ENCODE assay signal across 15 cellular contexts in the genomic region with DNA sequence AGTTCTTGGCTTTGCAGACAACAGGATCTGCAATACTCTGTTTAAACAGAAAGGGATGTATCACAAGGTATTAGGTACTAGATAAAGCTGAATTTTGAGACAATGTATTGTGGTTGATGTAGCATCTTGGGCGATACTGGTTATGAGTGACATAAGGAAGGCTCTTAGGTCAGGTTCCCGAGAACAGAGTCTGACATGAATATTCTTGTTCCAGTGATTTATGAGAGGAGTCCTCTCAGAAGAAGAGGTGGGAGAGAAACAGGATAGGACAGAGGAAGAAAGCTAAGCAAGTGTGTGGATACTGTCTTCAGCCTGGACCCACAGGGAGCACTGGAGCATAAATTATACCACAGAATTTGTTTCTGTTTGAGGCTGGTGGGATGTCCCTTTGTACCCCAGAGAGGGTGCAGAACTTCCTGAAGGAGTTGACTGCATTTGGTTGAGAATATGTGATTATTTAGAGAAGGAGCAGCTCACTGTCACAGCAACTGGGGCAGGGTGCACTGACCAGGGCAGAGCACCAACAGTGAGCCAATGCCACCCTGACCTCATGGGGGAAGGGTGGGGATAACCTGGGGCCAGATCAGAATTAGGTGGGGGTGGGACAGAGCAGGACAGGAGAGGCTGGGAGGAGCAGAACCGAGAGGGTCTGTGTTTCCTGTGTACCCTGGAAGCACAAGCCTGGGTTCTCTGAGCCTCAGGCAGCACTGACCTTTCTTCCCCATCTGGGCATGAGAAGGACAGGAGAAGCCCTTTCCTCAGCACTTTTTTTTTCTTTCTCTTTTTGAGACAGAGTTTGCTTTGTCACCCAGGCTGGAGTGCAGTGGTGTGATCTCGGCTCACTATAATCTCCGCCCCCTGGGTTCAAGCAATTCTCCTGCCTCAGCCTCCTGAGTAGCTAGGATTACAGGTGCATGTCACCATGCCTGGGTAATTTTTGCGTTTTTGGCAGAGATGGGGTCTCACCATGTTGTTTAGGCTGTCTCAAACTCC. TPM values are rescaled to one million over a fixed set of nuclear protein-coding genes. Genes with fewer than 3 reads are reported as not detected.
DNase-seq lines count a peak whose midpoint lies in the region; ATAC-seq, FAIRE-seq and TF ChIP-seq lines count a peak whose summit lies in the region.
"Had no signal": no experiment of that assay in that cellular context is flagged by ENCODE, and none has a peak within 500 bp of the region (broad histone marks: within the 10 kb centered on the region; RNA-seq: fewer than 3 reads in every experiment).

No MANE protein-coding gene starts in this region.

- H3F3A ChIP-seq in Loucy (ENCODE audit: low read depth): 0 out of 2 replicates have a peak, but pooled peaks cover 3% of the 10 kb centered on the region

- peak overlapping the region; percentile 51 for H3K9ac ChIP-seq in Loucy (ENCODE audit: low read depth, low read length, poor library complexity, severe bottlenecking)

- H3K27me3 ChIP-seq in Loucy (ENCODE audit: insufficient read depth, low read length, poor library complexity, severe bottlenecking): no peaks in the 10 kb centered on the region
- H3K27me3 ChIP-seq in aorta (ENCODE audit: control insufficient read depth in 1 of 2, insufficient read depth in 2 of 2, low read length in 1 of 2): no peaks in the 10 kb centered on the region

- no peaks in the 10 kb centered on the region for H3K36me3 Mint-ChIP-seq in natural killer cell treated with Interleukin-12 subunit alpha and Interleukin-12 subunit beta and Interleukin-15 and Interleukin-18, amount 100 ng/mL, for 72 hours
- H3K36me3 Mint-ChIP-seq in natural killer cell: no peaks in the 10 kb centered on the region

- peaks cover 23 to 56% of the 10 kb centered on the region in 2 donors for H3K27me3 Mint-ChIP-seq in natural killer cell treated with Interleukin-12 subunit alpha and Interleukin-12 subunit beta and Interleukin-15 and Interleukin-18, amount 100 ng/mL, for 72 hours
- peaks cover 9 to 21% of the 10 kb centered on the region in 2 donors for H3K27me3 Mint-ChIP-seq in natural killer cell (ENCODE audit: low read depth in 2 of 2)

- TF ChIP-seq CTCF in natural killer cell (IDR thresholded peaks at IDR 0.05) (no peak), Loucy (conservative IDR thresholded peaks at IDR 0.05; ENCODE audit: low read length) (no peak)

- H3K4me3 ChIP-seq in Loucy (ENCODE audit: low read length, poor library complexity, severe bottlenecking) (peak overlapping the region; percentile 4), aorta (ENCODE audit: low read length in 2 of 2) (no peak overlapping the region)
- H3K4me3 ChIP-seq: skin epidermis had no signal

- no peak for DNase-seq in natural killer cell treated with Interleukin-12 subunit alpha and Interleukin-12 subunit beta and Interleukin-15 and Interleukin-18, amount 100 ng/mL, for 72 hours (ENCODE audit: low spot score)
- no peak for DNase-seq in natural killer cell
- peak; percentile 74 for DNase-seq in left lobe of liver (ENCODE audit: low spot score)
- no peak for DNase-seq in aorta
- DNase-seq in posterior vena cava (ENCODE audit: low spot score): no peak
- DNase-seq in HTR-8/SVneo (ENCODE audit: insufficient read length, low spot score): no peak
- DNase-seq: effector memory CD8-positive, alpha-beta T cell; NCI-H2171; stimulated activated naive CD8-positive, alpha-beta T cell treated with anti-CD3 and anti-CD28 coated beads, Interleukin-15, amount 100 ng/mL, for 72 hours; WERI-Rb-1 had no signal

- peak overlapping the region; percentile 55 for H3K4me2 ChIP-seq in Loucy (ENCODE audit: low read depth, low read length, poor library complexity, severe bottlenecking)

- no peaks in the 10 kb centered on the region for H3K4me1 Mint-ChIP-seq in natural killer cell treated with Interleukin-12 subunit alpha and Interleukin-12 subunit beta and Interleukin-15 and Interleukin-18, amount 100 ng/mL, for 72 hours (ENCODE audit: low read depth in 2 of 2)
- H3K4me1 Mint-ChIP-seq in natural killer cell: peaks cover 0 to 4% of the 10 kb centered on the region in 2 donors

- intact Hi-C loops in natural killer cell (cut with micrococcal nuclease) (no loop called here), aorta (cut with DNase I) (no loop called here), posterior vena cava (cut with DNase I) (no loop called here)

- no peak overlapping the region for H3K4me3 Mint-ChIP-seq in natural killer cell treated with Interleukin-12 subunit alpha and Interleukin-12 subunit beta and Interleukin-15 and Interleukin-18, amount 100 ng/mL, for 72 hours
- no peak overlapping the region for H3K4me3 Mint-ChIP-seq in natural killer cell
- H3K4me3 Mint-ChIP-seq: effector memory CD8-positive, alpha-beta T cell; stimulated activated naive CD8-positive, alpha-beta T cell treated with anti-CD3 and anti-CD28 coated beads, Interleukin-15, amount 100 ng/mL, for 72 hours had no signal

- no peaks in the 10 kb centered on the region for H3K9me2 ChIP-seq in Loucy (replicated peaks; ENCODE audit: low read depth, low read length)

- H3K27ac ChIP-seq in aorta (ENCODE audit: low read depth in 1 of 2, low read length in 2 of 2): no peak overlapping the region
- H3K27ac ChIP-seq: skin epidermis, WERI-Rb-1 had no signal

- H3K27ac Mint-ChIP-seq in natural killer cell treated with Interleukin-12 subunit alpha and Interleukin-12 subunit beta and Interleukin-15 and Interleukin-18, amount 100 ng/mL, for 72 hours: peak overlapping the region in 1 of 2 donors; percentile 2
- H3K27ac Mint-ChIP-seq in natural killer cell: no peak overlapping the region
- H3K27ac Mint-ChIP-seq: effector memory CD8-positive, alpha-beta T cell; stimulated activated naive CD8-positive, alpha-beta T cell treated with anti-CD3 and anti-CD28 coated beads, Interleukin-15, amount 100 ng/mL, for 72 hours had no signal

- no peak for FAIRE-seq in HTR-8/SVneo (lab: Jason Lieb, UNC)
- FAIRE-seq: bronchial epithelial cell had no signal

- no peaks in the 10 kb centered on the region for H4K20me1 ChIP-seq in Loucy (ENCODE audit: insufficient read depth, low read length, poor library complexity, severe bottlenecking)

- WGBS in aorta, 2 donors: 74 to 81% methylated on average over 6 of the region's 6 CpGs

- peaks cover 17% of the 10 kb centered on the region for H3K4me1 ChIP-seq in Loucy (ENCODE audit: insufficient read depth, low read length, poor library complexity, severe bottlenecking)
- H3K4me1 ChIP-seq in aorta (ENCODE audit: control insufficient read depth in 1 of 2, insufficient read depth in 2 of 2, low read length in 2 of 2): no peaks in the 10 kb centered on the region

- H3K9me3 ChIP-seq in Loucy (ENCODE audit: insufficient read depth, low read depth, low read length) (no peaks in the 10 kb centered on the region), aorta (ENCODE audit: control insufficient read depth, low read length) (no peaks in the 10 kb centered on the region)

- H3K9me3 Mint-ChIP-seq in natural killer cell treated with Interleukin-12 subunit alpha and Interleukin-12 subunit beta and Interleukin-15 and Interleukin-18, amount 100 ng/mL, for 72 hours: no peaks in the 10 kb centered on the region
- no peaks in the 10 kb centered on the region for H3K9me3 Mint-ChIP-seq in natural killer cell
- H3K9me3 Mint-ChIP-seq: effector memory CD8-positive, alpha-beta T cell; stimulated activated naive CD8-positive, alpha-beta T cell treated with anti-CD3 and anti-CD28 coated beads, Interleukin-15, amount 100 ng/mL, for 72 hours had no signal

- H3K36me3 ChIP-seq in Loucy (ENCODE audit: insufficient read depth, low read length): no peaks in the 10 kb centered on the region
- no peaks in the 10 kb centered on the region for H3K36me3 ChIP-seq in aorta (ENCODE audit: control insufficient read depth in 1 of 2, insufficient read depth in 2 of 2, low read length in 1 of 2)
- H3K36me3 ChIP-seq: WERI-Rb-1 had no signal

- no peaks in the 10 kb centered on the region for H3K79me2 ChIP-seq in Loucy (ENCODE audit: insufficient read depth, low read length)

- H2AFZ ChIP-seq in Loucy (ENCODE audit: low read length): peak overlapping the region; percentile 85

- peak; percentile 48 to 52 for ATAC-seq in natural killer cell treated with Interleukin-12 subunit alpha and Interleukin-12 subunit beta and Interleukin-15 and Interleukin-18, amount 100 ng/mL, for 72 hours
- ATAC-seq in natural killer cell (no peak), left lobe of liver (peak; percentile 94), aorta (ENCODE audit: low FRiP score) (peak; percentile 33), SK-N-SH treated with all-trans-retinoic acid at 6 μM for 48 hours (no peak)
- ATAC-seq: effector memory CD8-positive, alpha-beta T cell; stimulated activated naive CD8-positive, alpha-beta T cell treated with anti-CD3 and anti-CD28 coated beads, Interleukin-15, amount 100 ng/mL, for 72 hours had no signal

TF ChIP-seq in SK-N-SH treated with all-trans-retinoic acid at 6 μM for 48 hours, 23 proteins besides CTCF, POLR2A, EP300 and RAD21:
- TF ChIP-seq ISL1 (CRISPR knock-in tag; IDR thresholded peaks at IDR 0.05): no peak
- TF ChIP-seq TOX (CRISPR knock-in tag; IDR thresholded peaks at IDR 0.05; ENCODE audit: borderline replicate concordance): no peak

RNA-seq across cellular contexts. Expression of gene SLC6A9, which starts 36.3 kb away (rescaled TPM):
- 1 to 10 TPM; 3.5 to 4.5 TPM for total RNA-seq in natural killer cell treated with Interleukin-12 subunit alpha and Interleukin-12 subunit beta and Interleukin-15 and Interleukin-18, amount 100 ng/mL, for 72 hours
- total RNA-seq in natural killer cell (under 1 TPM in 2 of 3 donors, not detected in 1; 0.29 to 0.55 TPM), left lobe of liver (0.65 TPM), aorta (10 to 100 TPM in 1 of 2 donors, 1 to 10 TPM in 1; 5.5 to 18.9 TPM), posterior vena cava (10 to 100 TPM in 1 of 2 donors, 1 to 10 TPM in 1; 7.8 to 12.2 TPM)
- 1 to 10 TPM; 1.3 to 7.5 TPM for polyA plus RNA-seq in aorta

RNA-seq across cellular contexts. Expression of gene KLF17, which starts 51.1 kb away (rescaled TPM):
- not detected for total RNA-seq in natural killer cell treated with Interleukin-12 subunit alpha and Interleukin-12 subunit beta and Interleukin-15 and Interleukin-18, amount 100 ng/mL, for 72 hours
- total RNA-seq in natural killer cell (not detected), left lobe of liver (not detected), aorta (under 1 TPM; 0.16 to 0.33 TPM), posterior vena cava (under 1 TPM; 0.24 to 0.32 TPM)
- polyA plus RNA-seq in aorta: under 1 TPM; 0.13 to 0.15 TPM
- total RNA-seq: bronchial epithelial cell, mesenteric fat pad had no signal

Comparison
In these comparisons a context has a peak if more than half of its experiments do, and no peak if none do; other contexts are left out.
1. ATAC-seq: peak in natural killer cell treated with Interleukin-12 subunit alpha and Interleukin-12 subunit beta and Interleukin-15 and Interleukin-18, amount 100 ng/mL, for 72 hours (2 of 2), left lobe of liver (single experiment) and aorta (single experiment); none in natural killer cell (0 of 3) and SK-N-SH treated with all-trans-retinoic acid at 6 μM for 48 hours (single experiment).